In genomic region chr3:64023861-64024223, GRCh38 we compare ENCODE assay signal across 8 cellular contexts. TPM values are rescaled to one million over a fixed set of nuclear protein-coding genes. Genes with fewer than 3 reads are reported as not detected.
DNase-seq lines count a peak whose midpoint lies in the region; ATAC-seq and TF ChIP-seq lines count a peak whose summit lies in the region.

No MANE protein-coding gene starts in this region.

- H3K4me3 ChIP-seq in BE2C (ENCODE audit: low read depth, low read length) (peak overlapping the region; percentile 97), muscle layer of colon (ENCODE audit: low read depth in 1 of 2, low read length in 2 of 2) (peak overlapping the region; percentile 94 to 98)

- POLR2A ChIA-PET in activated naive CD8-positive, alpha-beta T cell treated with anti-CD3 and anti-CD28 coated beads, Interleukin-2, amount 10 ng/mL, durations not matched to agents 7 days and 5 days (lab: Charles Lee): interaction anchor here (1.0 to 1.8 kb wide), 3 partner anchors 56 to 161 kb away, joined by 3 to 11 read pairs (median 5); partner anchors contain the start of genes ATXN7 and THOC7

- peak; percentile 3 for ATAC-seq in HG03521 (IDR thresholded peaks at IDR 0.05; ENCODE audit: unreplicated experiment)
- ATAC-seq in activated naive CD8-positive, alpha-beta T cell treated with anti-CD3 and anti-CD28 coated beads, Interleukin-2, amount 10 ng/mL, durations not matched to agents 7 days and 5 days (ENCODE audit: low read depth): no peak
- no peak for ATAC-seq in GM21576 (IDR thresholded peaks at IDR 0.05; ENCODE audit: unreplicated experiment)
- ATAC-seq in HG03378 (IDR thresholded peaks at IDR 0.05; ENCODE audit: unreplicated experiment): no peak

- H3K9me3 Mint-ChIP-seq in activated naive CD8-positive, alpha-beta T cell treated with anti-CD3 and anti-CD28 coated beads, Interleukin-2, amount 10 ng/mL, durations not matched to agents 7 days and 5 days: no peaks in the 10 kb centered on the region

- H3K36me3 ChIP-seq in BE2C: peaks cover 32% of the 10 kb centered on the region
- peaks cover 18% of the 10 kb centered on the region for H3K36me3 ChIP-seq in muscle layer of colon (ENCODE audit: insufficient read depth, low read length)

- H3K27ac ChIP-seq in muscle layer of colon (ENCODE audit: low read depth, low read length): peak overlapping the region; percentile 4

- peak overlapping the region; percentile 73 for H3K27ac Mint-ChIP-seq in activated naive CD8-positive, alpha-beta T cell treated with anti-CD3 and anti-CD28 coated beads, Interleukin-2, amount 10 ng/mL, durations not matched to agents 7 days and 5 days

- H3K4me3 Mint-ChIP-seq in activated naive CD8-positive, alpha-beta T cell treated with anti-CD3 and anti-CD28 coated beads, Interleukin-2, amount 10 ng/mL, durations not matched to agents 7 days and 5 days: peak overlapping the region; percentile 78

- H3K4me1 ChIP-seq in BE2C (no peaks in the 10 kb centered on the region; the same call in 1 of the 2 replicates), muscle layer of colon (ENCODE audit: insufficient read depth, low read length) (peaks cover 20% of the 10 kb centered on the region)

- no peak for TF ChIP-seq CTCF in BE2C (IDR thresholded peaks at IDR 0.05; ENCODE audit: low read depth, low read length)

- H3K27me3 ChIP-seq in BE2C (no peaks in the 10 kb centered on the region), muscle layer of colon (ENCODE audit: control insufficient read depth in 1 of 2, insufficient read depth in 2 of 2, low read length in 2 of 2) (no peaks in the 10 kb centered on the region)

- DNase-seq in BE2C (no peak), putamen (ENCODE audit: low spot score) (no peak), DMS153 treated with DMSO at 0.1 percent for 48 hours (lab: John Stamatoyannopoulos, UW; ENCODE audit: unreplicated experiment) (no peak)
- DNase-seq in activated naive CD8-positive, alpha-beta T cell treated with anti-CD3 and anti-CD28 coated beads, Interleukin-2, amount 10 ng/mL, durations not matched to agents 7 days and 5 days: no peak

- H3K9me3 ChIP-seq in BE2C (no peaks in the 10 kb centered on the region), muscle layer of colon (ENCODE audit: low read length) (no peaks in the 10 kb centered on the region)

- H3K4me1 Mint-ChIP-seq in activated naive CD8-positive, alpha-beta T cell treated with anti-CD3 and anti-CD28 coated beads, Interleukin-2, amount 10 ng/mL, durations not matched to agents 7 days and 5 days: peaks cover 21% of the 10 kb centered on the region

- H3K27me3 Mint-ChIP-seq in activated naive CD8-positive, alpha-beta T cell treated with anti-CD3 and anti-CD28 coated beads, Interleukin-2, amount 10 ng/mL, durations not matched to agents 7 days and 5 days: peaks cover 15% of the 10 kb centered on the region

- H3K9ac ChIP-seq in muscle layer of colon (ENCODE audit: low read length): peak overlapping the region; percentile 60

- peaks cover 9% of the 10 kb centered on the region for H3K36me3 Mint-ChIP-seq in activated naive CD8-positive, alpha-beta T cell treated with anti-CD3 and anti-CD28 coated beads, Interleukin-2, amount 10 ng/mL, durations not matched to agents 7 days and 5 days

RNA-seq across cellular contexts. Expression of gene PSMD6, which starts 0.5 kb away (rescaled TPM):
- 185 TPM for polyA plus RNA-seq in BE2C (2012; ENCODE audit: insufficient read depth, insufficient read length, low read depth)
- 10 to 100 TPM; 67.2 to 70.1 TPM for total RNA-seq in activated naive CD8-positive, alpha-beta T cell treated with anti-CD3 and anti-CD28 coated beads, Interleukin-2, amount 10 ng/mL, durations not matched to agents 7 days and 5 days
